ENCODE assay signal across 17 cellular contexts in genomic region chr15:62912808-62913207, GRCh38.
DNase-seq lines count a peak whose midpoint lies in the region; TF ChIP-seq lines count a peak whose summit lies in the region.
"Had no signal": no experiment of that assay in that cellular context is flagged by ENCODE, and none has a peak within 500 bp of the region (broad histone marks: within the 10 kb centered on the region; RNA-seq: fewer than 3 reads in every experiment).

No MANE protein-coding gene starts in this region.

- H3K4me1 Mint-ChIP-seq in activated CD4-positive, alpha-beta memory T cell treated with anti-CD3 and anti-CD28 coated beads, Interleukin-2, amount 10 ng/mL, durations not matched to agents 7 days and 5 days = no peaks in the 10 kb centered on the region
- H3K4me1 Mint-ChIP-seq: activated T-helper 17 cell treated with anti-CD3 and anti-CD28 coated beads, Interleukin-2, amount 50 U/mL, for 72 hours had no signal

- H3K27ac Mint-ChIP-seq in activated CD4-positive, alpha-beta memory T cell treated with anti-CD3 and anti-CD28 coated beads, Interleukin-2, amount 10 ng/mL, durations not matched to agents 7 days and 5 days = no peak overlapping the region
- H3K27ac Mint-ChIP-seq: activated CD4-positive, alpha-beta memory T cell treated with anti-CD3 and anti-CD28 coated beads for 36 hours; activated T-helper 17 cell treated with anti-CD3 and anti-CD28 coated beads, Interleukin-2, amount 50 U/mL, for 72 hours; CD4-positive, alpha-beta T cell had no signal

- CTCF ChIA-PET in activated CD4-positive, alpha-beta memory T cell treated with anti-CD3 and anti-CD28 coated beads, Interleukin-2, amount 10 ng/mL, durations not matched to agents 7 days and 5 days (lab: Charles Lee) = no interaction called here

- H3K4me3 ChIP-seq in choroid plexus epithelial cell (ENCODE audit: low read depth, low read length) (no peak overlapping the region), kidney epithelial cell (ENCODE audit: low read depth, low read length) (no peak overlapping the region)
- H3K4me3 ChIP-seq: SJCRH30, spleen had no signal

- no peak overlapping the region for H3K4me3 Mint-ChIP-seq in activated CD4-positive, alpha-beta memory T cell treated with anti-CD3 and anti-CD28 coated beads, Interleukin-2, amount 10 ng/mL, durations not matched to agents 7 days and 5 days
- H3K4me3 Mint-ChIP-seq: activated CD4-positive, alpha-beta memory T cell treated with anti-CD3 and anti-CD28 coated beads for 36 hours; activated T-helper 17 cell treated with anti-CD3 and anti-CD28 coated beads, Interleukin-2, amount 50 U/mL, for 72 hours; CD4-positive, alpha-beta T cell had no signal

- POLR2A ChIA-PET in activated CD4-positive, alpha-beta memory T cell treated with anti-CD3 and anti-CD28 coated beads, Interleukin-2, amount 10 ng/mL, durations not matched to agents 7 days and 5 days (lab: Charles Lee) = no interaction called here

- H3K36me3 Mint-ChIP-seq in activated CD4-positive, alpha-beta memory T cell treated with anti-CD3 and anti-CD28 coated beads, Interleukin-2, amount 10 ng/mL, durations not matched to agents 7 days and 5 days (ENCODE audit: low read depth) = no peaks in the 10 kb centered on the region
- H3K36me3 Mint-ChIP-seq: activated CD4-positive, alpha-beta memory T cell treated with anti-CD3 and anti-CD28 coated beads for 36 hours had no signal

- no peaks in the 10 kb centered on the region for H3K36me3 ChIP-seq in kidney epithelial cell (ENCODE audit: control insufficient read depth, insufficient read depth, low read length)
- H3K36me3 ChIP-seq: SJCRH30, spleen had no signal

- DNase-seq in NCI-H510A treated with DMSO at 0.1 percent for 48 hours (lab: John Stamatoyannopoulos, UW) (peak; percentile 8), NCI-H510A (lab: John Stamatoyannopoulos, UW) (no peak), choroid plexus epithelial cell (ENCODE audit: low read depth) (peak; percentile 41), kidney epithelial cell (ENCODE audit: low read depth) (no peak), superior temporal gyrus (ENCODE audit: extremely low spot score) (peak; percentile 18), SKM-1 (lab: John Stamatoyannopoulos, UW; ENCODE audit: unreplicated experiment) (no peak), DMS114 treated with DMSO at 0.1 percent for 48 hours (lab: John Stamatoyannopoulos, UW; ENCODE audit: unreplicated experiment) (no peak)
- no peak for DNase-seq in activated CD4-positive, alpha-beta memory T cell treated with anti-CD3 and anti-CD28 coated beads, Interleukin-2, amount 10 ng/mL, durations not matched to agents 7 days and 5 days
- DNase-seq: activated CD4-positive, alpha-beta memory T cell treated with anti-CD3 and anti-CD28 coated beads for 36 hours; CD4-positive, alpha-beta T cell; EL; mammary epithelial cell; MV-4-11; NCI-H2081 treated with DMSO at 0.1 percent for 48 hours; spleen had no signal

- no peaks in the 10 kb centered on the region for H3K27me3 ChIP-seq in kidney epithelial cell (ENCODE audit: control insufficient read depth, insufficient read depth, low read length)
- H3K27me3 ChIP-seq: SJCRH30 had no signal

- peak; percentile 19 for TF ChIP-seq CTCF in choroid plexus epithelial cell (conservative IDR thresholded peaks at IDR 0.05; ENCODE audit: low read depth, low read length)
- peak; percentile 22 for TF ChIP-seq CTCF in kidney epithelial cell (IDR thresholded peaks at IDR 0.05; ENCODE audit: insufficient read depth, low read length, poor library complexity, severe bottlenecking)

- H3K27me3 Mint-ChIP-seq in activated CD4-positive, alpha-beta memory T cell treated with anti-CD3 and anti-CD28 coated beads, Interleukin-2, amount 10 ng/mL, durations not matched to agents 7 days and 5 days = peaks cover 8% of the 10 kb centered on the region

- no peaks in the 10 kb centered on the region for H3K9me3 Mint-ChIP-seq in activated CD4-positive, alpha-beta memory T cell treated with anti-CD3 and anti-CD28 coated beads, Interleukin-2, amount 10 ng/mL, durations not matched to agents 7 days and 5 days
- H3K9me3 Mint-ChIP-seq: activated CD4-positive, alpha-beta memory T cell treated with anti-CD3 and anti-CD28 coated beads for 36 hours; activated T-helper 17 cell treated with anti-CD3 and anti-CD28 coated beads, Interleukin-2, amount 50 U/mL, for 72 hours; CD4-positive, alpha-beta T cell had no signal

Comparison
In these comparisons a context has a peak if more than half of its experiments do, and no peak if none do; other contexts are left out.
1. DNase-seq: peak in NCI-H510A treated with DMSO at 0.1 percent for 48 hours (single experiment), choroid plexus epithelial cell (single experiment) and superior temporal gyrus (single experiment); none in NCI-H510A (single experiment), kidney epithelial cell (single experiment), activated CD4-positive, alpha-beta memory T cell treated with anti-CD3 and anti-CD28 coated beads, Interleukin-2, amount 10 ng/mL, durations not matched to agents 7 days and 5 days (single experiment), SKM-1 (single experiment) and DMS114 treated with DMSO at 0.1 percent for 48 hours (single experiment).